13 cellular contexts compared by ENCODE assay signal in the genomic region with DNA sequence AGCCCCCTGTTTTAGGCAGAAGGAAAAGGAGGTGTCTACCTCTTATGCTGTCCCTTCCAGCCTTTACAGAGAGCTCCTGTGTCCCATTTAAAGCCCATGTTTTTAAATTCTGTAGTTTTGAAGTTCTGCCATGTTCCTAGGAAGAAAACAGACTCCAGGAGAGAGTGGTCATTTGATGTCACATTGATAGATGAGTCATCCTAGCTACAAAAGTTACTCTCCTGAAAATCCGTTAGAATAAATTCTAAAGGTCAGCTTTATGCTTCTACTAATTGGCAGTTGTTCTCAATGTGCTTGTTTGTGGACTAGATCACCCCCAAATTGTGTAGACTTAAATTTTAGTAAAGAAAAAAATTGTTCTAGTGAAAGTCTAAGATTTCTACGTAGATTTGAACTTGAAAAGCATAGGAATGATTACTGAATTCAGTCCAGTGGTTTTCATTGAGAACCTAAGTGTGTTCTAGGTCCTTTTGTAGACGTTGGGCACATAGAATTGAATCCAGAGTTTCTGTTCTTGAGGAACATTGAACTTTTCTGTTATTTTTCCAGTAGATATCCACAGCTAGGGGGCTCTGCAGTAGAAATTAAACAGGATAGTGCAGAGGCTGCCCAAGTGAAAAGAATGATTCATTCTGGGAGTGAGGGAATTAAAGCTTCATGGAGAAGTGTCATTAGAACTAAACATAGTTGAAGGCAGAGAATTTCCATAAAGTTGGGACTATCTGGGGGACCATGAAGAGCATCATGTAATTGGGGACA.
DNase-seq lines count a peak whose midpoint lies in the region; ATAC-seq, FAIRE-seq and TF ChIP-seq lines count a peak whose summit lies in the region.
"Had no signal": no experiment of that assay in that cellular context is flagged by ENCODE, and none has a peak within 500 bp of the region (broad histone marks: within the 10 kb centered on the region; RNA-seq: fewer than 3 reads in every experiment).

No MANE protein-coding gene starts in this region.

- H3K9me3 Mint-ChIP-seq in astrocyte (ENCODE audit: unreplicated experiment) = peaks cover 2% of the 10 kb centered on the region
- H3K9me3 Mint-ChIP-seq: activated T-helper 2 cell treated with anti-CD3 and anti-CD28 coated beads, Interferon-gamma antibody, Interleukin-2, Interleukin-4, amounts not matched to agents 10 μg/mL and 5 μg/mL and 100 μg/mL, durations not matched to agents 14 hours and 24 hours and 36 hours had no signal

- H3K4me1 ChIP-seq in left ventricle myocardium inferior = peaks cover 61% of the 10 kb centered on the region
- H3K4me1 ChIP-seq in astrocyte (ENCODE audit: insufficient read depth, low read length) = peaks cover 36% of the 10 kb centered on the region

- H3K9ac ChIP-seq in astrocyte (ENCODE audit: low read length) = no peak overlapping the region

- ATAC-seq in left cardiac atrium (no peak), HG02938 (IDR thresholded peaks at IDR 0.05; ENCODE audit: unreplicated experiment) (no peak), GM18870 (IDR thresholded peaks at IDR 0.05; ENCODE audit: unreplicated experiment) (no peak)

- no peaks in the 10 kb centered on the region for H3K27me3 ChIP-seq in left ventricle myocardium inferior (ENCODE audit: low read depth)
- no peaks in the 10 kb centered on the region for H3K27me3 ChIP-seq in astrocyte (ENCODE audit: insufficient read depth, low read length)
- no peaks in the 10 kb centered on the region for H3K27me3 ChIP-seq in kidney epithelial cell (ENCODE audit: control insufficient read depth, insufficient read depth, low read length)

- intact Hi-C loops in left ventricle myocardium inferior (cut with micrococcal nuclease) (no loop called here), left cardiac atrium (cut with DNase I) (no loop called here)

- peak overlapping the region; percentile 66 for H3K27ac Mint-ChIP-seq in astrocyte (ENCODE audit: unreplicated experiment)
- H3K27ac Mint-ChIP-seq: activated T-helper 2 cell treated with anti-CD3 and anti-CD28 coated beads, Interferon-gamma antibody, Interleukin-2, Interleukin-4, amounts not matched to agents 10 μg/mL and 5 μg/mL and 100 μg/mL, durations not matched to agents 14 hours and 24 hours and 36 hours had no signal

- no peaks in the 10 kb centered on the region for H3K9me3 ChIP-seq in left ventricle myocardium inferior (replicated peaks)
- no peaks in the 10 kb centered on the region for H3K9me3 ChIP-seq in astrocyte (ENCODE audit: insufficient read depth, low read depth, low read length)

- DNase-seq in left ventricle myocardium inferior = no peak
- DNase-seq in left cardiac atrium = no peak
- DNase-seq in astrocyte (ENCODE audit: low read depth) = no peak
- no peak for DNase-seq in kidney epithelial cell (ENCODE audit: low read depth)
- DNase-seq in NCI-H446 (lab: John Stamatoyannopoulos, UW) = no peak
- DNase-seq in NCI-H69 (lab: John Stamatoyannopoulos, UW) = no peak
- DNase-seq: AML-193; NCI-H2029; stimulated activated CD4-positive, alpha-beta T cell treated with anti-CD3 and anti-CD28 coated beads, Interleukin-1b, Interleukin-23, amount 100 ng/mL, for 48 hours had no signal

- no peaks in the 10 kb centered on the region for H3K36me3 ChIP-seq in left ventricle myocardium inferior
- peaks cover 6% of the 10 kb centered on the region for H3K36me3 ChIP-seq in astrocyte (ENCODE audit: insufficient read depth, low read length)
- no peaks in the 10 kb centered on the region for H3K36me3 ChIP-seq in kidney epithelial cell (ENCODE audit: control insufficient read depth, insufficient read depth, low read length)

- FAIRE-seq in astrocyte (lab: Jason Lieb, UNC) = no peak
- FAIRE-seq: GM19239 had no signal

- H3K79me2 ChIP-seq in astrocyte (ENCODE audit: insufficient read depth, low read length) = peaks cover 24% of the 10 kb centered on the region

- peaks cover 24% of the 10 kb centered on the region for H3K36me3 Mint-ChIP-seq in astrocyte (ENCODE audit: low read depth, unreplicated experiment)

- H3K4me2 ChIP-seq in astrocyte (ENCODE audit: low read length) = peak overlapping the region; percentile 14

- no peaks in the 10 kb centered on the region for H3K27me3 Mint-ChIP-seq in astrocyte (ENCODE audit: low read depth, unreplicated experiment)

- TF ChIP-seq CTCF in left ventricle myocardium inferior (IDR thresholded peaks at IDR 0.05; ENCODE audit: borderline replicate concordance) (peak; percentile 29), astrocyte (IDR thresholded peaks at IDR 0.05; ENCODE audit: insufficient read depth, low read depth, low read length) (peak; percentile 25), kidney epithelial cell (IDR thresholded peaks at IDR 0.05; ENCODE audit: insufficient read depth, low read length, poor library complexity, severe bottlenecking) (peak; percentile 53)

- peaks cover 27% of the 10 kb centered on the region for H4K20me1 ChIP-seq in astrocyte (ENCODE audit: insufficient read depth, low read length)

- H3K4me3 ChIP-seq in left ventricle myocardium inferior = no peak overlapping the region
- H3K4me3 ChIP-seq in astrocyte (ENCODE audit: insufficient read depth, low read depth, low read length) = no peak overlapping the region
- no peak overlapping the region for H3K4me3 ChIP-seq in kidney epithelial cell (ENCODE audit: low read depth, low read length)

- H3K4me1 Mint-ChIP-seq in astrocyte (ENCODE audit: low read depth, unreplicated experiment) = peaks cover 47% of the 10 kb centered on the region

- no peak overlapping the region for H2AFZ ChIP-seq in astrocyte (ENCODE audit: low read depth, low read length)

- no peak overlapping the region for H3K4me3 Mint-ChIP-seq in astrocyte (ENCODE audit: unreplicated experiment)

- no peak overlapping the region for H3K27ac ChIP-seq in left ventricle myocardium inferior (replicated peaks)
- H3K27ac ChIP-seq in astrocyte (ENCODE audit: low read depth, low read length) = peak overlapping the region; percentile 1
